1 cellular context compared by ENCODE assay signal in the genomic region with DNA sequence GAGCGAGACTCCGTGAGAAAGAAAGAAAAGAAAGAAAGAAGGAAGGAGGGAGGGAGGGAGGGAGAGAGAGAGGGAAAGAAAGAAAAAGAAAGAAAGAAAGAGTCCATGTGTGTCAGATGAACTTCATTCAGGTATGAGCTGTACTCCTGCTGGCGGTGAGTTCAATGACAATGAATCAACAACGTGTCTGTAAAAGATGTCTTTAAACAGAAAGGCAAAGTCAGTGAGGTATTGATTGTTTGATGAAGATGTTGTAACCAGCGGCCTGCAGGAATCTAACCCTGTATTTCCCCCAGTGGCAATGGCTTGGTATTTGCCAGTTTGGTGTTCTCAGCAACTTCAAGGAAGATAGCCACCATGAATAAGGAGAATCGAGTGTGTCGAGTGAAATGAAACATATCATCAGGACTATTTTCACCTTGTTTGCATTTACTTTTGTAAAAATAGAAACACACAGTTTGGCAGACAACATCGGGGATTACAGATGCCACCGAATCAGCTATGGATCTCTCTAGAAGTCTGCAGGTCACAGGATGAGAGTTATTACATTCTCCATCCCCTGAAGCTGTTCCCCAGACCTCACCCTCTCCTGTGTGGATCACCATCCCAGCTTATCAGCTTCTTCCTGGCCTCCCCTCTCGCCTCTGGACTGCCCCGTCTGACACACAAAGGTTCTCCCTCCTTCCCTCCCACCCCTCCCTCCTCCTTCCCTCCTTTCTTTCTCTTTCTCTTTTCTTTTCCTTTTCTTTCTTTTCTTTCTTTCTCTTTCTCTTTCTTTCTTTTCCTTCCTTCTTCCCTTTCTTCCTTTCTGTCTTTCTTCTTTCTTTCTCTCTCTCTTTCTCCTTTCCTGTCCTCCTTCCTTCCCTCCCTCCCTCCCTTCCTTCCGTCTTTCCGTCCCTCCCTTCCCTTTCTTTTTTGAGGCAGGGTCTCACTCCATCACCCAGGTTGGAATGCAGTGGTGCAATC.
TF ChIP-seq lines count a peak whose summit lies in the region.

No MANE protein-coding gene starts in this region.

TF ChIP-seq in HepG2, 621 proteins besides CTCF, POLR2A, EP300 and RAD21 (continues in another document):
- TF ChIP-seq GATAD2A (CRISPR knock-in tag; IDR thresholded peaks at IDR 0.05) (peak; percentile 97), MAFF (IDR thresholded peaks at IDR 0.05; ENCODE audit: low read depth, low read length) (no peak), TGIF2 (CRISPR knock-in tag; IDR thresholded peaks at IDR 0.05) (no peak), FOXO1 (CRISPR knock-in tag; IDR thresholded peaks at IDR 0.05) (peak; percentile 56; the same call in 1 of the 2 replicates), GABPA (IDR thresholded peaks at IDR 0.05; ENCODE audit: low read depth, low read length) (no peak), GABPA (CRISPR knock-in tag; IDR thresholded peaks at IDR 0.05; ENCODE audit: low read depth) (no peak), XRCC5 (optimal IDR thresholded peaks at IDR 0.05; ENCODE audit: low read length) (no peak), MEF2D (CRISPR knock-in tag; IDR thresholded peaks at IDR 0.05) (no peak), POLR2G (IDR thresholded peaks at IDR 0.05; ENCODE audit: low read depth, low read length) (no peak), THAP11 (CRISPR knock-in tag; IDR thresholded peaks at IDR 0.05) (peak; percentile 58), HMG20A (CRISPR knock-in tag; IDR thresholded peaks at IDR 0.05; ENCODE audit: borderline replicate concordance) (peak; percentile 62; the same call in 1 of the 2 replicates), KAT2B (IDR thresholded peaks at IDR 0.05; ENCODE audit: borderline replicate concordance, low read depth, low read length) (peak; percentile 17; the same call in 1 of the 2 replicates), SAP130 (CRISPR knock-in tag; IDR thresholded peaks at IDR 0.05; ENCODE audit: low read depth) (peak; percentile 72), SNRNP70 (IDR thresholded peaks at IDR 0.05; ENCODE audit: low read depth, low read length) (no peak), ZNF460 (CRISPR knock-in tag; IDR thresholded peaks at IDR 0.05; ENCODE audit: borderline replicate concordance) (no peak), SOX6 (IDR thresholded peaks at IDR 0.05) (no peak), SOX6 (CRISPR knock-in tag; IDR thresholded peaks at IDR 0.05) (peak; percentile 65), HCFC1 (IDR thresholded peaks at IDR 0.05; ENCODE audit: low read depth, low read length) (no peak), NCOA2 (CRISPR knock-in tag; IDR thresholded peaks at IDR 0.05) (peak; percentile 65), GFI1 (CRISPR knock-in tag; IDR thresholded peaks at IDR 0.05; ENCODE audit: borderline replicate concordance) (no peak), MATR3 (CRISPR knock-in tag; IDR thresholded peaks at IDR 0.05) (no peak), ZNF782 (CRISPR knock-in tag; IDR thresholded peaks at IDR 0.05; ENCODE audit: borderline replicate concordance) (no peak), SRSF4 (IDR thresholded peaks at IDR 0.05; ENCODE audit: low read depth, low read length, poor library complexity, severe bottlenecking) (no peak), DNMT3B (CRISPR knock-in tag; conservative IDR thresholded peaks at IDR 0.05) (no peak), ZNF382 (CRISPR knock-in tag; IDR thresholded peaks at IDR 0.05; ENCODE audit: borderline replicate concordance) (no peak), ZNF7 (CRISPR knock-in tag; IDR thresholded peaks at IDR 0.05) (no peak), MED1 (CRISPR knock-in tag; IDR thresholded peaks at IDR 0.05) (peak; percentile 53; the same call in 1 of the 2 replicates), ZNF331 (CRISPR knock-in tag; IDR thresholded peaks at IDR 0.05) (0 out of 2 replicates have a peak, but pooled peaks have one; percentile 51), SOX13 (IDR thresholded peaks at IDR 0.05) (no peak; the same call in 1 of the 2 replicates), SOX13 (CRISPR knock-in tag; conservative IDR thresholded peaks at IDR 0.05 in 1 of 2, IDR thresholded peaks at IDR 0.05 in 1 of 2) (peak in 1 of 2 experiments; percentile 75; a peak in 1 of 4 replicates), ZNF326 (CRISPR knock-in tag; IDR thresholded peaks at IDR 0.05; ENCODE audit: borderline replicate concordance) (no peak)
- TF ChIP-seq, protein P1, sequence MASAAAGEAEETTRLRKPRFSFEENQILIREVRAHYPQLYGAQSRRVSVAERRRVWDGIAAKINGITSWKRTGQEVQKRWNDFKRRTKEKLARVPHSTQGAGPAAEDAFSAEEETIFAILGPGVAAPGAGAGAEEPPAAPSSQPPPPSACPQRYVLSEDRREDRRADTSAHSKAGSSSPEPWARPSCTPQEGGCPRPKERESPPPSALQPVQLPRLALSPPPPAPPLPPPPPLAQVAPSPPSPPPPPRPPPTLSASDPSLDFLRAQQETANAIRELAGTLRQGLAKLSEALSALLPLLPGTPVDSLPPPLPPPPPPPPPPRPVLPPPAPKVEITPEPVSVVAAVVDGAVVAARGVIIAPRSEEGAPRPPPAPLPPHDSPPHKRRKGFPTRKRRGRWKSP (CRISPR knock-in tag; IDR thresholded peaks at IDR 0.05): peak; percentile 53; the same call in 1 of the 2 replicates
- TF ChIP-seq, protein P2, sequence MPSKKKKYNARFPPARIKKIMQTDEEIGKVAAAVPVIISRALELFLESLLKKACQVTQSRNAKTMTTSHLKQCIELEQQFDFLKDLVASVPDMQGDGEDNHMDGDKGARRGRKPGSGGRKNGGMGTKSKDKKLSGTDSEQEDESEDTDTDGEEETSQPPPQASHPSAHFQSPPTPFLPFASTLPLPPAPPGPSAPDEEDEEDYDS (CRISPR knock-in tag; IDR thresholded peaks at IDR 0.05): peak; percentile 41; the same call in 1 of the 2 replicates
- TF ChIP-seq, protein P3, sequence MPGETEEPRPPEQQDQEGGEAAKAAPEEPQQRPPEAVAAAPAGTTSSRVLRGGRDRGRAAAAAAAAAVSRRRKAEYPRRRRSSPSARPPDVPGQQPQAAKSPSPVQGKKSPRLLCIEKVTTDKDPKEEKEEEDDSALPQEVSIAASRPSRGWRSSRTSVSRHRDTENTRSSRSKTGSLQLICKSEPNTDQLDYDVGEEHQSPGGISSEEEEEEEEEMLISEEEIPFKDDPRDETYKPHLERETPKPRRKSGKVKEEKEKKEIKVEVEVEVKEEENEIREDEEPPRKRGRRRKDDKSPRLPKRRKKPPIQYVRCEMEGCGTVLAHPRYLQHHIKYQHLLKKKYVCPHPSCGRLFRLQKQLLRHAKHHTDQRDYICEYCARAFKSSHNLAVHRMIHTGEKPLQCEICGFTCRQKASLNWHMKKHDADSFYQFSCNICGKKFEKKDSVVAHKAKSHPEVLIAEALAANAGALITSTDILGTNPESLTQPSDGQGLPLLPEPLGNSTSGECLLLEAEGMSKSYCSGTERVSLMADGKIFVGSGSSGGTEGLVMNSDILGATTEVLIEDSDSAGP (CRISPR knock-in tag; IDR thresholded peaks at IDR 0.05; ENCODE audit: borderline replicate concordance): no peak
- TF ChIP-seq, protein P4, sequence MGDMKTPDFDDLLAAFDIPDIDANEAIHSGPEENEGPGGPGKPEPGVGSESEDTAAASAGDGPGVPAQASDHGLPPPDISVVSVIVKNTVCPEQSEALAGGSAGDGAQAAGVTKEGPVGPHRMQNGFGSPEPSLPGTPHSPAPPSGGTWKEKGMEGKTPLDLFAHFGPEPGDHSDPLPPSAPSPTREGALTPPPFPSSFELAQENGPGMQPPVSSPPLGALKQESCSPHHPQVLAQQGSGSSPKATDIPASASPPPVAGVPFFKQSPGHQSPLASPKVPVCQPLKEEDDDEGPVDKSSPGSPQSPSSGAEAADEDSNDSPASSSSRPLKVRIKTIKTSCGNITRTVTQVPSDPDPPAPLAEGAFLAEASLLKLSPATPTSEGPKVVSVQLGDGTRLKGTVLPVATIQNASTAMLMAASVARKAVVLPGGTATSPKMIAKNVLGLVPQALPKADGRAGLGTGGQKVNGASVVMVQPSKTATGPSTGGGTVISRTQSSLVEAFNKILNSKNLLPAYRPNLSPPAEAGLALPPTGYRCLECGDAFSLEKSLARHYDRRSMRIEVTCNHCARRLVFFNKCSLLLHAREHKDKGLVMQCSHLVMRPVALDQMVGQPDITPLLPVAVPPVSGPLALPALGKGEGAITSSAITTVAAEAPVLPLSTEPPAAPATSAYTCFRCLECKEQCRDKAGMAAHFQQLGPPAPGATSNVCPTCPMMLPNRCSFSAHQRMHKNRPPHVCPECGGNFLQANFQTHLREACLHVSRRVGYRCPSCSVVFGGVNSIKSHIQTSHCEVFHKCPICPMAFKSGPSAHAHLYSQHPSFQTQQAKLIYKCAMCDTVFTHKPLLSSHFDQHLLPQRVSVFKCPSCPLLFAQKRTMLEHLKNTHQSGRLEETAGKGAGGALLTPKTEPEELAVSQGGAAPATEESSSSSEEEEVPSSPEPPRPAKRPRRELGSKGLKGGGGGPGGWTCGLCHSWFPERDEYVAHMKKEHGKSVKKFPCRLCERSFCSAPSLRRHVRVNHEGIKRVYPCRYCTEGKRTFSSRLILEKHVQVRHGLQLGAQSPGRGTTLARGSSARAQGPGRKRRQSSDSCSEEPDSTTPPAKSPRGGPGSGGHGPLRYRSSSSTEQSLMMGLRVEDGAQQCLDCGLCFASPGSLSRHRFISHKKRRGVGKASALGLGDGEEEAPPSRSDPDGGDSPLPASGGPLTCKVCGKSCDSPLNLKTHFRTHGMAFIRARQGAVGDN (CRISPR knock-in tag; IDR thresholded peaks at IDR 0.05): no peak
- TF ChIP-seq, protein P5, sequence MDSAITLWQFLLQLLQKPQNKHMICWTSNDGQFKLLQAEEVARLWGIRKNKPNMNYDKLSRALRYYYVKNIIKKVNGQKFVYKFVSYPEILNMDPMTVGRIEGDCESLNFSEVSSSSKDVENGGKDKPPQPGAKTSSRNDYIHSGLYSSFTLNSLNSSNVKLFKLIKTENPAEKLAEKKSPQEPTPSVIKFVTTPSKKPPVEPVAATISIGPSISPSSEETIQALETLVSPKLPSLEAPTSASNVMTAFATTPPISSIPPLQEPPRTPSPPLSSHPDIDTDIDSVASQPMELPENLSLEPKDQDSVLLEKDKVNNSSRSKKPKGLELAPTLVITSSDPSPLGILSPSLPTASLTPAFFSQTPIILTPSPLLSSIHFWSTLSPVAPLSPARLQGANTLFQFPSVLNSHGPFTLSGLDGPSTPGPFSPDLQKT (CRISPR knock-in tag; IDR thresholded peaks at IDR 0.05; ENCODE audit: borderline replicate concordance): no peak
- TF ChIP-seq, protein P6, sequence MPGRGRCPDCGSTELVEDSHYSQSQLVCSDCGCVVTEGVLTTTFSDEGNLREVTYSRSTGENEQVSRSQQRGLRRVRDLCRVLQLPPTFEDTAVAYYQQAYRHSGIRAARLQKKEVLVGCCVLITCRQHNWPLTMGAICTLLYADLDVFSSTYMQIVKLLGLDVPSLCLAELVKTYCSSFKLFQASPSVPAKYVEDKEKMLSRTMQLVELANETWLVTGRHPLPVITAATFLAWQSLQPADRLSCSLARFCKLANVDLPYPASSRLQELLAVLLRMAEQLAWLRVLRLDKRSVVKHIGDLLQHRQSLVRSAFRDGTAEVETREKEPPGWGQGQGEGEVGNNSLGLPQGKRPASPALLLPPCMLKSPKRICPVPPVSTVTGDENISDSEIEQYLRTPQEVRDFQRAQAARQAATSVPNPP (CRISPR knock-in tag; IDR thresholded peaks at IDR 0.05): no peak
- TF ChIP-seq, protein P7, sequence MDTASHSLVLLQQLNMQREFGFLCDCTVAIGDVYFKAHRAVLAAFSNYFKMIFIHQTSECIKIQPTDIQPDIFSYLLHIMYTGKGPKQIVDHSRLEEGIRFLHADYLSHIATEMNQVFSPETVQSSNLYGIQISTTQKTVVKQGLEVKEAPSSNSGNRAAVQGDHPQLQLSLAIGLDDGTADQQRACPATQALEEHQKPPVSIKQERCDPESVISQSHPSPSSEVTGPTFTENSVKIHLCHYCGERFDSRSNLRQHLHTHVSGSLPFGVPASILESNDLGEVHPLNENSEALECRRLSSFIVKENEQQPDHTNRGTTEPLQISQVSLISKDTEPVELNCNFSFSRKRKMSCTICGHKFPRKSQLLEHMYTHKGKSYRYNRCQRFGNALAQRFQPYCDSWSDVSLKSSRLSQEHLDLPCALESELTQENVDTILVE (CRISPR knock-in tag; IDR thresholded peaks at IDR 0.05): peak; percentile 40; the same call in 1 of the 2 replicates
- TF ChIP-seq, protein P8, sequence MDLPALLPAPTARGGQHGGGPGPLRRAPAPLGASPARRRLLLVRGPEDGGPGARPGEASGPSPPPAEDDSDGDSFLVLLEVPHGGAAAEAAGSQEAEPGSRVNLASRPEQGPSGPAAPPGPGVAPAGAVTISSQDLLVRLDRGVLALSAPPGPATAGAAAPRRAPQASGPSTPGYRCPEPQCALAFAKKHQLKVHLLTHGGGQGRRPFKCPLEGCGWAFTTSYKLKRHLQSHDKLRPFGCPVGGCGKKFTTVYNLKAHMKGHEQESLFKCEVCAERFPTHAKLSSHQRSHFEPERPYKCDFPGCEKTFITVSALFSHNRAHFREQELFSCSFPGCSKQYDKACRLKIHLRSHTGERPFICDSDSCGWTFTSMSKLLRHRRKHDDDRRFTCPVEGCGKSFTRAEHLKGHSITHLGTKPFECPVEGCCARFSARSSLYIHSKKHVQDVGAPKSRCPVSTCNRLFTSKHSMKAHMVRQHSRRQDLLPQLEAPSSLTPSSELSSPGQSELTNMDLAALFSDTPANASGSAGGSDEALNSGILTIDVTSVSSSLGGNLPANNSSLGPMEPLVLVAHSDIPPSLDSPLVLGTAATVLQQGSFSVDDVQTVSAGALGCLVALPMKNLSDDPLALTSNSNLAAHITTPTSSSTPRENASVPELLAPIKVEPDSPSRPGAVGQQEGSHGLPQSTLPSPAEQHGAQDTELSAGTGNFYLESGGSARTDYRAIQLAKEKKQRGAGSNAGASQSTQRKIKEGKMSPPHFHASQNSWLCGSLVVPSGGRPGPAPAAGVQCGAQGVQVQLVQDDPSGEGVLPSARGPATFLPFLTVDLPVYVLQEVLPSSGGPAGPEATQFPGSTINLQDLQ (CRISPR knock-in tag; IDR thresholded peaks at IDR 0.05): no peak
- TF ChIP-seq, protein P9, sequence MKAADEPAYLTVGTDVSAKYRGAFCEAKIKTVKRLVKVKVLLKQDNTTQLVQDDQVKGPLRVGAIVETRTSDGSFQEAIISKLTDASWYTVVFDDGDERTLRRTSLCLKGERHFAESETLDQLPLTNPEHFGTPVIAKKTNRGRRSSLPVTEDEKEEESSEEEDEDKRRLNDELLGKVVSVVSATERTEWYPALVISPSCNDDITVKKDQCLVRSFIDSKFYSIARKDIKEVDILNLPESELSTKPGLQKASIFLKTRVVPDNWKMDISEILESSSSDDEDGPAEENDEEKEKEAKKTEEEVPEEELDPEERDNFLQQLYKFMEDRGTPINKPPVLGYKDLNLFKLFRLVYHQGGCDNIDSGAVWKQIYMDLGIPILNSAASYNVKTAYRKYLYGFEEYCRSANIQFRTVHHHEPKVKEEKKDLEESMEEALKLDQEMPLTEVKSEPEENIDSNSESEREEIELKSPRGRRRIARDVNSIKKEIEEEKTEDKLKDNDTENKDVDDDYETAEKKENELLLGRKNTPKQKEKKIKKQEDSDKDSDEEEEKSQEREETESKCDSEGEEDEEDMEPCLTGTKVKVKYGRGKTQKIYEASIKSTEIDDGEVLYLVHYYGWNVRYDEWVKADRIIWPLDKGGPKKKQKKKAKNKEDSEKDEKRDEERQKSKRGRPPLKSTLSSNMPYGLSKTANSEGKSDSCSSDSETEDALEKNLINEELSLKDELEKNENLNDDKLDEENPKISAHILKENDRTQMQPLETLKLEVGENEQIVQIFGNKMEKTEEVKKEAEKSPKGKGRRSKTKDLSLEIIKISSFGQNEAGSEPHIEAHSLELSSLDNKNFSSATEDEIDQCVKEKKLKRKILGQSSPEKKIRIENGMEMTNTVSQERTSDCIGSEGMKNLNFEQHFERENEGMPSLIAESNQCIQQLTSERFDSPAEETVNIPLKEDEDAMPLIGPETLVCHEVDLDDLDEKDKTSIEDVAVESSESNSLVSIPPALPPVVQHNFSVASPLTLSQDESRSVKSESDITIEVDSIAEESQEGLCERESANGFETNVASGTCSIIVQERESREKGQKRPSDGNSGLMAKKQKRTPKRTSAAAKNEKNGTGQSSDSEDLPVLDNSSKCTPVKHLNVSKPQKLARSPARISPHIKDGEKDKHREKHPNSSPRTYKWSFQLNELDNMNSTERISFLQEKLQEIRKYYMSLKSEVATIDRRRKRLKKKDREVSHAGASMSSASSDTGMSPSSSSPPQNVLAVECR (CRISPR knock-in tag; IDR thresholded peaks at IDR 0.05; ENCODE audit: borderline replicate concordance): peak; percentile 49; the same call in 1 of the 2 replicates
